Comparison of ENCODE assay signal across 25 cellular contexts in the genomic region with DNA sequence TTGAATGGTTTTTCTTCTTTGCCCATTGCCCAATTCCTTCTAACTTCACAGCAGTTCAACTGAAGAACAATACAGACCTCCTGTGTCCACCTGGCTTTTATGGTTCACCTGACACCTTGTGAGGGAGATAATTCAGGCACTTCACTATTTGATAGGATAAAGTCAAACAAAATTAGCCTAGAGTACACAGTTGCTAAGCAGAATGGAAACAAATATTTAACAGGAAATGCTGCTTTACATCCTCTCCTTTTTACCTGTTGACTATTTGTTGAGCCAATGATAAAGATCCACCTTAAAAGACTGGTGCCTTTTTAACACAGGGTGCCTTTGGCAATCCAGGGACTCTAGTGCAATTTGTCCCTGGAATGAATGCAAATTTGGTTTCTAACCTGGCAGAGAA. TPM values are rescaled to one million over a fixed set of nuclear protein-coding genes. Genes with fewer than 3 reads are reported as not detected.
DNase-seq lines count a peak whose midpoint lies in the region; ATAC-seq and TF ChIP-seq lines count a peak whose summit lies in the region.
"Had no signal": no experiment of that assay in that cellular context is flagged by ENCODE, and none has a peak within 500 bp of the region (broad histone marks: within the 10 kb centered on the region; RNA-seq: fewer than 3 reads in every experiment).

No MANE protein-coding gene starts in this region.

- H3K9me3 ChIP-seq in uterus: no peaks in the 10 kb centered on the region
- H3K9me3 ChIP-seq: SJCRH30 had no signal

- no peaks in the 10 kb centered on the region for H3K36me3 ChIP-seq in mesendoderm (ENCODE audit: control insufficient read depth, insufficient read depth, low read length)
- H3K36me3 ChIP-seq in uterus: no peaks in the 10 kb centered on the region
- H3K36me3 ChIP-seq: heart right ventricle, SJCRH30 had no signal

- no peak overlapping the region for H3K27ac ChIP-seq in mesendoderm (ENCODE audit: low read depth, low read length)
- no peak overlapping the region for H3K27ac ChIP-seq in uterus
- H3K27ac ChIP-seq: heart right ventricle, parathyroid adenoma, SJCRH30 had no signal

- DNase-seq in DMS53 treated with DMSO at 0.1 percent for 48 hours (lab: John Stamatoyannopoulos, UW; ENCODE audit: unreplicated experiment): peak; percentile 99
- peak; percentile 84 for DNase-seq in NCI-H1436 treated with DMSO at 0.1 percent for 48 hours (lab: John Stamatoyannopoulos, UW)
- DNase-seq in NCI-H526 (lab: John Stamatoyannopoulos, UW): peak; percentile 94 to 98
- DNase-seq in mesendoderm: peak; percentile 32
- no peak for DNase-seq in uterus
- DNase-seq: activated CD4-positive, CD25-positive, alpha-beta regulatory T cell; activated CD8-positive, alpha-beta T cell treated with anti-CD3 and anti-CD28 coated beads, Interleukin-2, amount 10 ng/mL, durations not matched to agents 7 days and 5 days; activated T-cell treated with anti-CD3 and anti-CD28 coated beads, Interleukin-2, amount 50 U/mL, for 48 hours; GF-D8; heart right ventricle; HFFc6; Karpas-422; naive thymus-derived CD4-positive, alpha-beta T cell; NCI-H226; SJCRH30; stimulated activated CD4-positive, alpha-beta T cell treated with anti-CD3 and anti-CD28 coated beads, Interleukin-4, amount 100 ng/mL, for 1 hour; T-helper 2 cell had no signal

- H3K56ac ChIP-seq in mesendoderm (ENCODE audit: low read length): no peak overlapping the region

- no peak overlapping the region for H3K4me2 ChIP-seq in mesendoderm (ENCODE audit: low read length)

- H3K4me1 ChIP-seq in mesendoderm (ENCODE audit: control insufficient read depth, low read depth, low read length): no peaks in the 10 kb centered on the region
- no peaks in the 10 kb centered on the region for H3K4me1 ChIP-seq in uterus
- H3K4me1 ChIP-seq: heart right ventricle, parathyroid adenoma, SJCRH30 had no signal

- H3K4me3 ChIP-seq in mesendoderm (ENCODE audit: low read length) (no peak overlapping the region), uterus (no peak overlapping the region)
- H3K4me3 ChIP-seq: GM12878, heart right ventricle, lung, SJCRH30 had no signal

- H2BK5ac ChIP-seq in mesendoderm (ENCODE audit: low read length): no peak overlapping the region

- no peaks in the 10 kb centered on the region for H3K27me3 ChIP-seq in mesendoderm (ENCODE audit: insufficient read depth, low read length, poor library complexity)
- peaks cover 0 to 3% of the 10 kb centered on the region in 2 donors for H3K27me3 ChIP-seq in uterus

- H3K9ac ChIP-seq in mesendoderm (ENCODE audit: low read length): no peak overlapping the region
- H3K9ac ChIP-seq: parathyroid adenoma had no signal

- H3K23ac ChIP-seq in mesendoderm (ENCODE audit: low read length): no peak overlapping the region

- no peak overlapping the region for H2AK5ac ChIP-seq in mesendoderm (ENCODE audit: low read length)

- H2BK120ac ChIP-seq in mesendoderm (ENCODE audit: low read depth, low read length): no peak overlapping the region

- no peak overlapping the region for H3K18ac ChIP-seq in mesendoderm (ENCODE audit: low read length)

- no peak for TF ChIP-seq CTCF in uterus (IDR thresholded peaks at IDR 0.05)

- ATAC-seq in HG02798 (IDR thresholded peaks at IDR 0.05; ENCODE audit: poor library complexity, unreplicated experiment): no peak
- no peak for ATAC-seq in GM21447 (IDR thresholded peaks at IDR 0.05; ENCODE audit: unreplicated experiment)
- ATAC-seq: activated CD8-positive, alpha-beta T cell treated with anti-CD3 and anti-CD28 coated beads, Interleukin-2, amount 10 ng/mL, durations not matched to agents 7 days and 5 days; activated naive CD4-positive, alpha-beta T cell treated with anti-CD3 and anti-CD28 coated beads, Interleukin-2, amount 50 U/mL, for 72 hours; GM12878; heart right ventricle; naive thymus-derived CD4-positive, alpha-beta T cell had no signal

- H4K5ac ChIP-seq in mesendoderm (ENCODE audit: low read length): no peak overlapping the region

- H2BK15ac ChIP-seq in mesendoderm (replicated peaks; ENCODE audit: low read depth): no peak overlapping the region

- no peaks in the 10 kb centered on the region for H3K79me2 ChIP-seq in mesendoderm (ENCODE audit: control insufficient read depth, insufficient read depth, low read length)
- H3K79me2 ChIP-seq: parathyroid adenoma had no signal

- no peak for TF ChIP-seq POLR2A in uterus (IDR thresholded peaks at IDR 0.05)

- H3K79me1 ChIP-seq in mesendoderm (ENCODE audit: low read length): no peaks in the 10 kb centered on the region

- intact Hi-C loops in uterus (cut with DNase I; ENCODE audit: low total_unique reads): no loop called here

- H4K8ac ChIP-seq in mesendoderm (ENCODE audit: low read depth, low read length): no peak overlapping the region

- no peak overlapping the region for H3K4ac ChIP-seq in mesendoderm (ENCODE audit: low read depth, low read length)

RNA-seq across cellular contexts. Expression of a gene that starts 39.7 kb away (rescaled TPM):
- polyA plus RNA-seq in mesendoderm (2013, experiment 1 of 2): 0.38 TPM
- polyA plus RNA-seq in mesendoderm (2013, experiment 2 of 2): 0.52 TPM
- 1 to 10 TPM in 1 of 4 donors, not detected in 3; 1.6 TPM for total RNA-seq in uterus
- total RNA-seq: activated CD8-positive, alpha-beta T cell treated with anti-CD3 and anti-CD28 coated beads, Interleukin-2, amount 10 ng/mL, durations not matched to agents 7 days and 5 days; activated naive CD4-positive, alpha-beta T cell treated with anti-CD3 and anti-CD28 coated beads, Interleukin-2, amount 50 U/mL, for 72 hours; heart right ventricle; HFFc6; HT1080; naive thymus-derived CD4-positive, alpha-beta T cell; SJCRH30; ureter had no signal
- polyA plus RNA-seq: GM12878; heart right ventricle; naive thymus-derived CD4-positive, alpha-beta T cell had no signal

Comparison
In these comparisons a context has a peak if more than half of its experiments do, and no peak if none do; other contexts are left out.
1. DNase-seq: peak in DMS53 treated with DMSO at 0.1 percent for 48 hours (single experiment), NCI-H1436 treated with DMSO at 0.1 percent for 48 hours (single experiment), NCI-H526 (2 of 2) and mesendoderm (single experiment); none in uterus (0 of 2).